ENCODE assay signal across 8 cellular contexts in the genomic region with DNA sequence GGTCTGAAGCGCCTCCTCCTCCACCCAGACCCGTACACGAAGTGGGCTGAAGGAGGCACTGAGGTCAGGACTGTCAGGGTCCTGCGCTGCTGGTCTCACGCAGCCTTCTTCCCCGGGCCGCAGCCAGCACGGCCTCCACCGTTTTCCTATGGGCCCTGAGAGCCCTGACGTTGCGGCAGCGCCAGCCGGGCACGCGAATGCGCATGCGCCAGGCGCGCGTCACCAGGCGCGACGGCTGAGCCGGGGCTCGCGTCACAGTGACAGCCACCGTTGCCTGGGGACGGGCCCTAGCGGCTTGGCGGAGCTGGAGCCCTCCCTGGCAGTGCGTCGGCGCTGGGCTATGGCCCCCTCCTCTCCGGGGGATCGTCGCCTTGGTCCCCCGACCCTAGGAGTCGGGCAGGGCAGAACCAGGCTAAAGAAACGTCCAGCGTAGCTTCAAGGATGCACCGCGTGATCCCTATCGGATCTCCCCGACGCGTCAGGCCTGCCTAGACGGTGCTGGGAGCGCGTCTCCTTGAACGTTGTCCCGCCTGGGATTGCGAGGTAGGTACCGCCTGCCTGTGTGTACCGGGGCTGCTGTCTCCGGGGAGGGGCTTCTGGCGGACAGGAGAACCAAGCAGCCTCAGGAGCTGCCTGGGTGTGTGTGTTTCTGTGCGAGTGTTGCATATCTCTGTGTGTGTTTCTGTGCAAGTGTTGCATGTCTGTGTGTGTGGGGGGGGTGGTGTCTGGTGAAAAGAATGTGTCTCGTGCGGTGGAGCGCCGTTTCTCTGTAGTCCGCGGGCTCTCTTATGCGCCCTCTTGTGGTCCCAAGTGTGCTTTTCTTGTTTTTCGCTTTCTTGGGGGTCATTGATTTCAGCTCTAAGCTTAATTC. TPM values are rescaled to one million over a fixed set of nuclear protein-coding genes. Genes with fewer than 3 reads are reported as not detected.
A peak's percentile ranks its signal among the peaks of the same experiment; 100 is the strongest.
DNase-seq lines count a peak whose midpoint lies in the region; ATAC-seq and TF ChIP-seq lines count a peak whose summit lies in the region.

No MANE protein-coding gene starts in this region.

- H3K27ac ChIP-seq in SK-N-SH (ENCODE audit: low read depth in 2 of 2, low read length in 1 of 2) (peak overlapping the region in 1 of 2 experiments; percentile 60; a peak in 1 of 4 replicates), mammary epithelial cell (ENCODE audit: insufficient read depth, low read depth, low read length) (no peak overlapping the region), stomach smooth muscle (ENCODE audit: low read length) (no peak overlapping the region)

- H3F3A ChIP-seq in SK-N-SH (replicated peaks; ENCODE audit: insufficient read depth) = no peaks in the 10 kb centered on the region

- H3K4me2 ChIP-seq in SK-N-SH (peak overlapping the region; percentile 66; the same call in 1 of the 2 replicates), mammary epithelial cell (ENCODE audit: insufficient read depth, low read depth, low read length) (peak overlapping the region; percentile 68)

- H3K9me2 ChIP-seq in SK-N-SH = no peaks in the 10 kb centered on the region

- H3K9me3 ChIP-seq in SK-N-SH (0 out of 2 replicates have a peak, but pooled peaks cover 18% of the 10 kb centered on the region), mammary epithelial cell (replicated peaks; ENCODE audit: insufficient read depth, low read length) (peaks cover 55% of the 10 kb centered on the region), stomach smooth muscle (ENCODE audit: control insufficient read depth in 2 of 2, low read length in 2 of 2) (peaks cover 27 to 76% of the 10 kb centered on the region in 2 donors)

- DNase-seq in SK-N-SH (peak; percentile 95), mammary epithelial cell (peak; percentile 67), lung microvascular endothelial cell (ENCODE audit: low read depth in 2 of 2) (peak; percentile 57 to 81), epidermal melanocyte (ENCODE audit: insufficient read length, low spot score) (no peak)

- H3K4me3 ChIP-seq in SK-N-SH (ENCODE audit: low read depth in 2 of 2, low read length in 1 of 2) = peak overlapping the region; percentile 52 to 60
- peak overlapping the region; percentile 13 to 57 (median 55) for H3K4me3 ChIP-seq in mammary epithelial cell (replicated peaks in 1 of 3; ENCODE audit: insufficient read depth in 1 of 3, low read depth in 2 of 3, low read length in 3 of 3)
- H3K4me3 ChIP-seq in stomach smooth muscle (ENCODE audit: low read length in 2 of 2) = peak overlapping the region; percentile 31 to 55

- TF ChIP-seq CTCF in SK-N-SH (IDR thresholded peaks at IDR 0.05) (peak; percentile 48; the same call in 1 of the 2 replicates), mammary epithelial cell (conservative IDR thresholded peaks at IDR 0.05 in 1 of 2, IDR thresholded peaks at IDR 0.05 in 1 of 2; ENCODE audit: extremely low read depth in 1 of 2, insufficient read depth in 1 of 2, low read depth in 1 of 2, low read length in 2 of 2) (peak; percentile 33 to 40)

- dilution Hi-C loops in mammary epithelial cell (cut with HindIII; ENCODE audit: low sequenced_read_pairs) = no loop called here

- no TSS peak for BruUV-seq in mammary epithelial cell (replicated peaks; lab: Mats Ljungman, UMichigan)

- CTCF ChIA-PET in SK-N-SH (lab: Yijun Ruan, JAX) (interaction anchor here (0.6 to 2.9 kb wide), 20 partner anchors 9 to 579 kb away, joined by 3 to 16 read pairs (median 4); partner anchors contain the start of genes ZNF540, ZNF570, ZNF571 and ZNF793), mammary epithelial cell (lab: Charles Lee; ENCODE audit: low non-redundant PET) (no interaction called here)

- POLR2A ChIA-PET in SK-N-SH (lab: Yijun Ruan, JAX) = interaction anchor here (1.0 to 1.2 kb wide), 2 partner anchors 45 to 228 kb away, joined by 3 to 4 read pairs; partner anchors contain the start of genes ZNF573 and ZNF793

- ATAC-seq in GM21723 (IDR thresholded peaks at IDR 0.05; ENCODE audit: unreplicated experiment) = no peak
- ATAC-seq in GM18502 (IDR thresholded peaks at IDR 0.05; ENCODE audit: poor library complexity, unreplicated experiment) = no peak

- H3K9ac ChIP-seq in SK-N-SH = no peak overlapping the region
- no peak overlapping the region for H3K9ac ChIP-seq in mammary epithelial cell (ENCODE audit: insufficient read depth, low read length)
- no peak overlapping the region for H3K9ac ChIP-seq in stomach smooth muscle (ENCODE audit: low read length in 2 of 2)

- peak; percentile 73 for TF ChIP-seq POLR2A in GM18526 (IDR thresholded peaks at IDR 0.05; ENCODE audit: extremely low read depth, insufficient read length)

- H2AFZ ChIP-seq in SK-N-SH (ENCODE audit: low read depth) (peak overlapping the region; percentile 79; the same call in 1 of the 2 replicates), mammary epithelial cell (ENCODE audit: low read depth, low read length) (peak overlapping the region; percentile 83)

- intact Hi-C loops in mammary epithelial cell (cut with micrococcal nuclease) = no loop called here

- 19% methylated on average over 31 of the region's 65 CpGs for WGBS in SK-N-SH (ENCODE audit: low lambda C conversion rate)
- 21% methylated on average over 8 of the region's 65 CpGs for WGBS in mammary epithelial cell (ENCODE audit: low coverage, missing lambda C conversion rate)

- peaks cover 0 to 3% of the 10 kb centered on the region in 2 experiments for H3K36me3 ChIP-seq in SK-N-SH (replicated peaks in 1 of 2; ENCODE audit: control insufficient read depth in 1 of 2, insufficient read depth in 2 of 2, low read length in 1 of 2)
- no peaks in the 10 kb centered on the region for H3K36me3 ChIP-seq in mammary epithelial cell (ENCODE audit: insufficient read depth, low read length)
- H3K36me3 ChIP-seq in stomach smooth muscle (ENCODE audit: control insufficient read depth in 2 of 2, insufficient read depth in 2 of 2, low read length in 2 of 2) = peaks cover 0 to under 1% of the 10 kb centered on the region in 2 donors

- no peaks in the 10 kb centered on the region for H3K79me2 ChIP-seq in SK-N-SH (ENCODE audit: insufficient read depth)
- no peaks in the 10 kb centered on the region for H3K79me2 ChIP-seq in mammary epithelial cell (ENCODE audit: insufficient read depth, low read length)

- H3K4me1 ChIP-seq in SK-N-SH (ENCODE audit: control insufficient read depth in 1 of 2, insufficient read depth in 2 of 2, low read depth in 1 of 2, low read length in 1 of 2) = no peaks in the 10 kb centered on the region; a peak in 1 of 4 replicates
- H3K4me1 ChIP-seq in mammary epithelial cell (ENCODE audit: insufficient read depth, low read length) = no peaks in the 10 kb centered on the region
- no peaks in the 10 kb centered on the region for H3K4me1 ChIP-seq in stomach smooth muscle (ENCODE audit: control insufficient read depth, insufficient read depth, low read length)

- in situ Hi-C loops in mammary epithelial cell (cut with MboI; ENCODE audit: low sequenced_read_pairs in 2 of 2) = no loop called here

- H4K20me1 ChIP-seq in SK-N-SH (ENCODE audit: insufficient read depth) = no peaks in the 10 kb centered on the region
- no peaks in the 10 kb centered on the region for H4K20me1 ChIP-seq in mammary epithelial cell (ENCODE audit: insufficient read depth, low read length)

- H3K27me3 ChIP-seq in SK-N-SH (ENCODE audit: insufficient read depth) (no peaks in the 10 kb centered on the region), mammary epithelial cell (ENCODE audit: insufficient read depth, low read length) (no peaks in the 10 kb centered on the region), stomach smooth muscle (ENCODE audit: control insufficient read depth in 1 of 2, insufficient read depth in 2 of 2, low read length in 2 of 2) (no peaks in the 10 kb centered on the region)

- peak; percentile 44 for TF ChIP-seq RAD21 in SK-N-SH (IDR thresholded peaks at IDR 0.05; ENCODE audit: low read length)

- TF ChIP-seq EP300 in SK-N-SH (IDR thresholded peaks at IDR 0.05; ENCODE audit: borderline replicate concordance in 1 of 2, low read depth in 1 of 2, low read length in 1 of 2) = no peak

TF ChIP-seq in SK-N-SH, 30 proteins besides CTCF, POLR2A, EP300 and RAD21 (continues in another document):
- TF ChIP-seq NRF1 (IDR thresholded peaks at IDR 0.05; ENCODE audit: low read depth, low read length) = peak; percentile 67

RNA-seq across cellular contexts. Expression of gene ZNF571, which starts 43.2 kb away (rescaled TPM):
- polyA plus RNA-seq in SK-N-SH (2012; rRNA removed) (1.1 and 3.0 TPM in 2 replicates), mammary epithelial cell (0.84 TPM)
- 1.3 and 1.6 TPM in 2 replicates for polyA plus RNA-seq in SK-N-SH (2012; cell fraction: cytosol; rRNA removed)
- polyA plus RNA-seq in SK-N-SH (2012; cell fraction: nucleus; rRNA removed) = 2.1 and 3.7 TPM in 2 replicates
- total RNA-seq in mammary epithelial cell (1 to 10 TPM; 3.8 to 5.3 TPM), lung microvascular endothelial cell (1.1 and 2.6 TPM in 2 replicates)
- polyA minus RNA-seq in mammary epithelial cell = 0.10 TPM

RNA-seq across cellular contexts. Expression of gene ZNF540, which starts 43.3 kb away (rescaled TPM):
- polyA plus RNA-seq in SK-N-SH (2012; rRNA removed) (0.08 TPM in 2 replicates), mammary epithelial cell (0.34 TPM)
- 0.15 and 0.25 TPM in 2 replicates for polyA plus RNA-seq in SK-N-SH (2012; cell fraction: cytosol; rRNA removed)
- polyA plus RNA-seq in SK-N-SH (2012; cell fraction: nucleus; rRNA removed) = 0.63 and 0.75 TPM in 2 replicates
- total RNA-seq in mammary epithelial cell (1 to 10 TPM in 1 of 2 donors, under 1 TPM in 1; 0.73 to 1.5 TPM), lung microvascular endothelial cell (0.22 and 0.60 TPM in 2 replicates)
- not detected for polyA minus RNA-seq in mammary epithelial cell

RNA-seq across cellular contexts. Expression of gene ZNF793, which starts 44.6 kb away (rescaled TPM):
- polyA plus RNA-seq in SK-N-SH (2012; rRNA removed) = 2.3 and 4.1 TPM in 2 replicates
- polyA plus RNA-seq in SK-N-SH (2012; cell fraction: cytosol; rRNA removed) = 2.5 and 2.6 TPM in 2 replicates
- 8.0 and 12.6 TPM in 2 replicates for polyA plus RNA-seq in SK-N-SH (2012; cell fraction: nucleus; rRNA removed)
- total RNA-seq in mammary epithelial cell = 1 to 10 TPM; 6.0 to 6.2 TPM
- polyA plus RNA-seq in mammary epithelial cell = 1.6 TPM
- polyA minus RNA-seq in mammary epithelial cell = 1.2 TPM
- 0.65 and 1.2 TPM in 2 replicates for total RNA-seq in lung microvascular endothelial cell
